In genomic region chr15:63487076-63487757, GRCh38 we compare ENCODE assay signal across 1 cellular context.
TF ChIP-seq lines count a peak whose summit lies in the region.

No MANE protein-coding gene starts in this region.

TF ChIP-seq in HepG2, 621 proteins besides CTCF, POLR2A, EP300 and RAD21 (continued from another document and continues in another):
- TF ChIP-seq, protein P1, sequence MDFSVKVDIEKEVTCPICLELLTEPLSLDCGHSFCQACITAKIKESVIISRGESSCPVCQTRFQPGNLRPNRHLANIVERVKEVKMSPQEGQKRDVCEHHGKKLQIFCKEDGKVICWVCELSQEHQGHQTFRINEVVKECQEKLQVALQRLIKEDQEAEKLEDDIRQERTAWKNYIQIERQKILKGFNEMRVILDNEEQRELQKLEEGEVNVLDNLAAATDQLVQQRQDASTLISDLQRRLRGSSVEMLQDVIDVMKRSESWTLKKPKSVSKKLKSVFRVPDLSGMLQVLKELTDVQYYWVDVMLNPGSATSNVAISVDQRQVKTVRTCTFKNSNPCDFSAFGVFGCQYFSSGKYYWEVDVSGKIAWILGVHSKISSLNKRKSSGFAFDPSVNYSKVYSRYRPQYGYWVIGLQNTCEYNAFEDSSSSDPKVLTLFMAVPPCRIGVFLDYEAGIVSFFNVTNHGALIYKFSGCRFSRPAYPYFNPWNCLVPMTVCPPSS (IDR thresholded peaks at IDR 0.05), result no peak
- TF ChIP-seq YEATS4 (CRISPR knock-in tag; IDR thresholded peaks at IDR 0.05; ENCODE audit: borderline replicate concordance) (peak; percentile 37; the same call in 1 of the 2 replicates), EHMT2 (IDR thresholded peaks at IDR 0.05; ENCODE audit: borderline replicate concordance, low read depth, low read length) (no peak), ARID5B (CRISPR knock-in tag; IDR thresholded peaks at IDR 0.05) (0 out of 2 replicates have a peak, but pooled peaks have one; percentile 8), ZNF766 (CRISPR knock-in tag; IDR thresholded peaks at IDR 0.05; ENCODE audit: borderline replicate concordance) (peak; percentile 49; the same call in 1 of the 2 replicates), ZBTB20 (CRISPR knock-in tag; IDR thresholded peaks at IDR 0.05; ENCODE audit: borderline replicate concordance, low read depth) (no peak), ZFY (CRISPR knock-in tag; IDR thresholded peaks at IDR 0.05) (peak; percentile 62), FOXC1 (CRISPR knock-in tag; IDR thresholded peaks at IDR 0.05; ENCODE audit: borderline replicate concordance) (no peak), TARDBP (CRISPR knock-in tag; IDR thresholded peaks at IDR 0.05) (peak; percentile 16; the same call in 1 of the 2 replicates), DNMT3B (CRISPR knock-in tag; conservative IDR thresholded peaks at IDR 0.05) (no peak), RELA (CRISPR knock-in tag; IDR thresholded peaks at IDR 0.05) (0 out of 2 replicates have a peak, but pooled peaks have one; percentile 23), ZNF672 (CRISPR knock-in tag; IDR thresholded peaks at IDR 0.05) (no peak), ZNF614 (CRISPR knock-in tag; IDR thresholded peaks at IDR 0.05; ENCODE audit: borderline replicate concordance) (no peak), SNRNP70 (IDR thresholded peaks at IDR 0.05; ENCODE audit: low read depth, low read length) (no peak), ZSCAN9 (CRISPR knock-in tag; IDR thresholded peaks at IDR 0.05; ENCODE audit: borderline replicate concordance) (peak; percentile 33; the same call in 1 of the 2 replicates), RORA (CRISPR knock-in tag; IDR thresholded peaks at IDR 0.05) (no peak), ERF (CRISPR knock-in tag; IDR thresholded peaks at IDR 0.05) (peak; percentile 30; the same call in 1 of the 2 replicates), SMC3 (IDR thresholded peaks at IDR 0.05; ENCODE audit: low read length) (peak; percentile 41; the same call in 1 of the 2 replicates), ZNF331 (CRISPR knock-in tag; IDR thresholded peaks at IDR 0.05) (peak; percentile 25; the same call in 1 of the 2 replicates), ZNF124 (CRISPR knock-in tag; IDR thresholded peaks at IDR 0.05) (no peak), ZNF777 (CRISPR knock-in tag; IDR thresholded peaks at IDR 0.05) (peak; percentile 48; the same call in 1 of the 2 replicates), SRSF1 (optimal IDR thresholded peaks at IDR 0.05; ENCODE audit: low read depth, low read length) (no peak), ZBTB39 (CRISPR knock-in tag; IDR thresholded peaks at IDR 0.05) (no peak), XRCC5 (optimal IDR thresholded peaks at IDR 0.05; ENCODE audit: low read length) (peak; percentile 84), FOXJ3 (CRISPR knock-in tag; IDR thresholded peaks at IDR 0.05; ENCODE audit: borderline replicate concordance) (peak; percentile 53; the same call in 1 of the 2 replicates), DR1 (CRISPR knock-in tag; IDR thresholded peaks at IDR 0.05) (no peak), STAG1 (CRISPR knock-in tag; IDR thresholded peaks at IDR 0.05) (peak; percentile 76), IRX3 (CRISPR knock-in tag; IDR thresholded peaks at IDR 0.05; ENCODE audit: borderline replicate concordance, low read depth) (no peak), ZFP90 (CRISPR knock-in tag; IDR thresholded peaks at IDR 0.05; ENCODE audit: borderline replicate concordance) (no peak), GABPB1 (CRISPR knock-in tag; IDR thresholded peaks at IDR 0.05) (peak; percentile 34; the same call in 1 of the 2 replicates), CENPX (CRISPR knock-in tag; IDR thresholded peaks at IDR 0.05) (no peak), MED8 (CRISPR knock-in tag; IDR thresholded peaks at IDR 0.05; ENCODE audit: insufficient replicate concordance) (no peak), CBX5 (CRISPR knock-in tag; IDR thresholded peaks at IDR 0.05; ENCODE audit: borderline replicate concordance) (peak; percentile 38; the same call in 1 of the 2 replicates), ZNF660 (CRISPR knock-in tag; IDR thresholded peaks at IDR 0.05; ENCODE audit: borderline replicate concordance, low read depth) (no peak), FOXP1 (IDR thresholded peaks at IDR 0.05) (no peak), FOXP1 (CRISPR knock-in tag; IDR thresholded peaks at IDR 0.05) (no peak), ZFP37 (CRISPR knock-in tag; IDR thresholded peaks at IDR 0.05; ENCODE audit: borderline replicate concordance) (0 out of 2 replicates have a peak, but pooled peaks have one; percentile 46), NCOA5 (CRISPR knock-in tag; IDR thresholded peaks at IDR 0.05) (no peak), ISL2 (CRISPR knock-in tag; IDR thresholded peaks at IDR 0.05) (peak; percentile 55; the same call in 1 of the 2 replicates), ZNF431 (CRISPR knock-in tag; IDR thresholded peaks at IDR 0.05; ENCODE audit: borderline replicate concordance, low read depth) (no peak), CEBPG (CRISPR knock-in tag; IDR thresholded peaks at IDR 0.05) (no peak; the same call in 1 of the 2 replicates), MYNN (CRISPR knock-in tag; IDR thresholded peaks at IDR 0.05; ENCODE audit: low read depth) (no peak)
- TF ChIP-seq, protein P2, sequence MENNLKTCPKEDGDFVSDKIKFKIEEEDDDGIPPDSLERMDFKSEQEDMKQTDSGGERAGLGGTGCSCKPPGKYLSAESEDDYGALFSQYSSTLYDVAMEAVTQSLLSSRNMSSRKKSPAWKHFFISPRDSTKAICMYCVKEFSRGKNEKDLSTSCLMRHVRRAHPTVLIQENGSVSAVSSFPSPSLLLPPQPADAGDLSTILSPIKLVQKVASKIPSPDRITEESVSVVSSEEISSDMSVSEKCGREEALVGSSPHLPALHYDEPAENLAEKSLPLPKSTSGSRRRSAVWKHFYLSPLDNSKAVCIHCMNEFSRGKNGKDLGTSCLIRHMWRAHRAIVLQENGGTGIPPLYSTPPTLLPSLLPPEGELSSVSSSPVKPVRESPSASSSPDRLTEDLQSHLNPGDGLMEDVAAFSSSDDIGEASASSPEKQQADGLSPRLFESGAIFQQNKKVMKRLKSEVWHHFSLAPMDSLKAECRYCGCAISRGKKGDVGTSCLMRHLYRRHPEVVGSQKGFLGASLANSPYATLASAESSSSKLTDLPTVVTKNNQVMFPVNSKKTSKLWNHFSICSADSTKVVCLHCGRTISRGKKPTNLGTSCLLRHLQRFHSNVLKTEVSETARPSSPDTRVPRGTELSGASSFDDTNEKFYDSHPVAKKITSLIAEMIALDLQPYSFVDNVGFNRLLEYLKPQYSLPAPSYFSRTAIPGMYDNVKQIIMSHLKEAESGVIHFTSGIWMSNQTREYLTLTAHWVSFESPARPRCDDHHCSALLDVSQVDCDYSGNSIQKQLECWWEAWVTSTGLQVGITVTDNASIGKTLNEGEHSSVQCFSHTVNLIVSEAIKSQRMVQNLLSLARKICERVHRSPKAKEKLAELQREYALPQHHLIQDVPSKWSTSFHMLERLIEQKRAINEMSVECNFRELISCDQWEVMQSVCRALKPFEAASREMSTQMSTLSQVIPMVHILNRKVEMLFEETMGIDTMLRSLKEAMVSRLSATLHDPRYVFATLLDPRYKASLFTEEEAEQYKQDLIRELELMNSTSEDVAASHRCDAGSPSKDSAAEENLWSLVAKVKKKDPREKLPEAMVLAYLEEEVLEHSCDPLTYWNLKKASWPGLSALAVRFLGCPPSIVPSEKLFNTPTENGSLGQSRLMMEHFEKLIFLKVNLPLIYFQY (CRISPR knock-in tag; IDR thresholded peaks at IDR 0.05; ENCODE audit: borderline replicate concordance), result peak; percentile 35; the same call in 1 of the 2 replicates
- TF ChIP-seq, protein P3, sequence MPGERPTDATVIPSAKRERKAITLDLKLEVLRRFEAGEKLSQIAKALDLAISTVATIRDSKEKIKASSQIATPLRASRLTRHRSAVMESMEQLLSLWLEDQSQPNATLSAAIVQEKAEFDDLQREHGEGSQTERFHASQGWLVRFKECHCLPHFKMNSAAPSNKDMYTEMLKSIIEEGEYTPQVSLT (CRISPR knock-in tag; IDR thresholded peaks at IDR 0.05; ENCODE audit: borderline replicate concordance, low read depth), result no peak
- TF ChIP-seq, protein P4, sequence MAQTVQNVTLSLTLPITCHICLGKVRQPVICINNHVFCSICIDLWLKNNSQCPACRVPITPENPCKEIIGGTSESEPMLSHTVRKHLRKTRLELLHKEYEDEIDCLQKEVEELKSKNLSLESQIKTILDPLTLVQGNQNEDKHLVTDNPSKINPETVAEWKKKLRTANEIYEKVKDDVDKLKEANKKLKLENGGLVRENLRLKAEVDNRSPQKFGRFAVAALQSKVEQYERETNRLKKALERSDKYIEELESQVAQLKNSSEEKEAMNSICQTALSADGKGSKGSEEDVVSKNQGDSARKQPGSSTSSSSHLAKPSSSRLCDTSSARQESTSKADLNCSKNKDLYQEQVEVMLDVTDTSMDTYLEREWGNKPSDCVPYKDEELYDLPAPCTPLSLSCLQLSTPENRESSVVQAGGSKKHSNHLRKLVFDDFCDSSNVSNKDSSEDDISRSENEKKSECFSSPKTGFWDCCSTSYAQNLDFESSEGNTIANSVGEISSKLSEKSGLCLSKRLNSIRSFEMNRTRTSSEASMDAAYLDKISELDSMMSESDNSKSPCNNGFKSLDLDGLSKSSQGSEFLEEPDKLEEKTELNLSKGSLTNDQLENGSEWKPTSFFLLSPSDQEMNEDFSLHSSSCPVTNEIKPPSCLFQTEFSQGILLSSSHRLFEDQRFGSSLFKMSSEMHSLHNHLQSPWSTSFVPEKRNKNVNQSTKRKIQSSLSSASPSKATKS (CRISPR knock-in tag; IDR thresholded peaks at IDR 0.05), result no peak
- TF ChIP-seq, protein P5, sequence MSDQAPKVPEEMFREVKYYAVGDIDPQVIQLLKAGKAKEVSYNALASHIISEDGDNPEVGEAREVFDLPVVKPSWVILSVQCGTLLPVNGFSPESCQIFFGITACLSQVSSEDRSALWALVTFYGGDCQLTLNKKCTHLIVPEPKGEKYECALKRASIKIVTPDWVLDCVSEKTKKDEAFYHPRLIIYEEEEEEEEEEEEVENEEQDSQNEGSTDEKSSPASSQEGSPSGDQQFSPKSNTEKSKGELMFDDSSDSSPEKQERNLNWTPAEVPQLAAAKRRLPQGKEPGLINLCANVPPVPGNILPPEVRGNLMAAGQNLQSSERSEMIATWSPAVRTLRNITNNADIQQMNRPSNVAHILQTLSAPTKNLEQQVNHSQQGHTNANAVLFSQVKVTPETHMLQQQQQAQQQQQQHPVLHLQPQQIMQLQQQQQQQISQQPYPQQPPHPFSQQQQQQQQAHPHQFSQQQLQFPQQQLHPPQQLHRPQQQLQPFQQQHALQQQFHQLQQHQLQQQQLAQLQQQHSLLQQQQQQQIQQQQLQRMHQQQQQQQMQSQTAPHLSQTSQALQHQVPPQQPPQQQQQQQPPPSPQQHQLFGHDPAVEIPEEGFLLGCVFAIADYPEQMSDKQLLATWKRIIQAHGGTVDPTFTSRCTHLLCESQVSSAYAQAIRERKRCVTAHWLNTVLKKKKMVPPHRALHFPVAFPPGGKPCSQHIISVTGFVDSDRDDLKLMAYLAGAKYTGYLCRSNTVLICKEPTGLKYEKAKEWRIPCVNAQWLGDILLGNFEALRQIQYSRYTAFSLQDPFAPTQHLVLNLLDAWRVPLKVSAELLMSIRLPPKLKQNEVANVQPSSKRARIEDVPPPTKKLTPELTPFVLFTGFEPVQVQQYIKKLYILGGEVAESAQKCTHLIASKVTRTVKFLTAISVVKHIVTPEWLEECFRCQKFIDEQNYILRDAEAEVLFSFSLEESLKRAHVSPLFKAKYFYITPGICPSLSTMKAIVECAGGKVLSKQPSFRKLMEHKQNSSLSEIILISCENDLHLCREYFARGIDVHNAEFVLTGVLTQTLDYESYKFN (CRISPR knock-in tag; conservative IDR thresholded peaks at IDR 0.05), result no peak
